In the genomic region with DNA sequence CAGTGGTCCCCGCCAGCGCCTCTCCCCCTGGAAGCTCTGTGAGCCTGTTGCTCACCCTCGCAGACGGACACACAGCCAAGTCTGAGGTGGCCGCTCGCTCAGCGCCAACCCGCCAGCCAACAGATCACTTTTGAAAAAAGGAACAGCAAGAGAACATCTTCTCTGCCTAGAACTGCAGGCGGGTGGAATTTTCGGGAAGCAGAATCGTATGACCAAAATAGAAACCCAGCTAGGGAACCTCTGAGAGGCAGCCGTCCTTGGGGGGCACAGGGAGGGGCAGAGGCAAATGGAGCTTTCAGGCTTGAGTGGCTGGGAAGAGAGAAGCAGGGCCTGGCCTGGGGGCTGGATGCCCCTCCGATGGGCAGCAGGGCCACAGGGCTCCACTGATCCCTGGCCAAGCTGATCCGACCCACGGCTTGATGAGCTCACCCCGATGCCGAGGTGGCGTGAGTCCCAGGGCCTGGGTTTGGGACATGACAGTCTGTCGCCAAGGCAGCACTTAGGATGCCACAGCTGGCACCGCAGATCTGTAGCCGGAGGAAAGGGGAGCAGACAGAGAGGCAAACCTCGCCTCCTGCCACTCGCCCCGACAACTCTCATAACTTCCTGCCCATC, we compare ENCODE assay signal across 8 cellular contexts. TPM values are rescaled to one million over a fixed set of nuclear protein-coding genes. Genes with fewer than 3 reads are reported as not detected.
DNase-seq lines count a peak whose midpoint lies in the region; ATAC-seq, FAIRE-seq and TF ChIP-seq lines count a peak whose summit lies in the region.
"Had no signal": no experiment of that assay in that cellular context is flagged by ENCODE, and none has a peak within 500 bp of the region (broad histone marks: within the 10 kb centered on the region; RNA-seq: fewer than 3 reads in every experiment).

No MANE protein-coding gene starts in this region.

- H3K4me3 ChIP-seq in OCI-LY3 (ENCODE audit: low read length) (peak overlapping the region; percentile 41; the same call in 1 of the 2 replicates), right lobe of liver (no peak overlapping the region), testis (no peak overlapping the region)

- TF ChIP-seq POLR2A in right lobe of liver (IDR thresholded peaks at IDR 0.05) (no peak), testis (IDR thresholded peaks at IDR 0.05) (no peak), H54 (IDR thresholded peaks at IDR 0.05; ENCODE audit: low read depth, low read length) (no peak)

- H3K27me3 ChIP-seq in OCI-LY3 (ENCODE audit: low read depth, low read length) (no peaks in the 10 kb centered on the region), right lobe of liver (no peaks in the 10 kb centered on the region), testis (no peaks in the 10 kb centered on the region)

- H3K4me2 ChIP-seq in OCI-LY3 (ENCODE audit: low read length) = peak overlapping the region; percentile 80

- H3K4me1 ChIP-seq in OCI-LY3 (ENCODE audit: low read length) (peaks cover 93% of the 10 kb centered on the region), right lobe of liver (no peaks in the 10 kb centered on the region), testis (peaks cover 14% of the 10 kb centered on the region)

- no peak for FAIRE-seq in H54 (lab: Jason Lieb, UNC)

- H3K79me2 ChIP-seq in OCI-LY3 (ENCODE audit: low read length) = peaks cover 100% of the 10 kb centered on the region

- H3K9ac ChIP-seq in OCI-LY3 (ENCODE audit: low read length) = peak overlapping the region; percentile 59; the same call in 1 of the 2 replicates

- peak; percentile 16 to 67 (median 55) for ATAC-seq in right lobe of liver
- no peak for ATAC-seq in GM21515 (IDR thresholded peaks at IDR 0.05; ENCODE audit: unreplicated experiment)

- peaks cover 64% of the 10 kb centered on the region for H4K20me1 ChIP-seq in OCI-LY3 (ENCODE audit: insufficient read depth, low read length)

- no peak for TF ChIP-seq CTCF in OCI-LY3 (IDR thresholded peaks at IDR 0.05; ENCODE audit: low read depth, low read length)
- TF ChIP-seq CTCF in right lobe of liver (IDR thresholded peaks at IDR 0.05) = no peak
- no peak for TF ChIP-seq CTCF in testis (IDR thresholded peaks at IDR 0.05)

- H2AFZ ChIP-seq in OCI-LY3 (ENCODE audit: low read depth, low read length) = no peak overlapping the region

- 65% methylated on average over 9 of the region's 24 CpGs for WGBS in right lobe of liver (ENCODE audit: insufficient coverage, low coverage, low lambda C conversion rate, missing lambda C conversion rate)
- 81 to 83% methylated on average over 22 to 24 of the region's 24 CpGs for WGBS in testis, 2 donors

- intact Hi-C loops in right lobe of liver (cut with DNase I) = no loop called here
- intact Hi-C loops in testis (cut with DNase I; ENCODE audit: low total_unique reads) = no loop called here

- peak; percentile 71 for DNase-seq in astrocyte of the hippocampus (ENCODE audit: low read depth, low spot score)
- peak in 1 of 3 donors; percentile 43 for DNase-seq in right lobe of liver
- peak; percentile 46 for DNase-seq in testis
- no peak for DNase-seq in HuH-7 (ENCODE audit: low spot score)
- no peak for DNase-seq in H54 (ENCODE audit: insufficient read length, low spot score)
- DNase-seq: NCI-H1694 treated with DMSO at 0.1 percent for 48 hours had no signal

- peaks cover 35% of the 10 kb centered on the region for H3K36me3 ChIP-seq in OCI-LY3 (replicated peaks; ENCODE audit: low read depth, low read length)
- H3K36me3 ChIP-seq in right lobe of liver = no peaks in the 10 kb centered on the region
- no peaks in the 10 kb centered on the region for H3K36me3 ChIP-seq in testis (ENCODE audit: low read depth, missing control alignments)

- H3K9me3 ChIP-seq in OCI-LY3 (ENCODE audit: insufficient read depth, low read length) (no peaks in the 10 kb centered on the region), right lobe of liver (no peaks in the 10 kb centered on the region), testis (no peaks in the 10 kb centered on the region)

- H3K27ac ChIP-seq in OCI-LY3 (ENCODE audit: low read length) (peak overlapping the region; percentile 87), right lobe of liver (peak overlapping the region in 1 of 3 donors; percentile 17), testis (no peak overlapping the region)

RNA-seq across cellular contexts. Expression of gene NFATC2, which starts 9.8 kb away (rescaled TPM):
- total RNA-seq in right lobe of liver (1 to 10 TPM; 3.9 to 7.1 (median 4.7) TPM), testis (1 to 10 TPM; 5.4 to 6.5 TPM)
- 7.5 TPM for polyA plus RNA-seq in testis (ENCODE audit: insufficient read depth, low read depth, low replicate concordance)

Comparison
In these comparisons a context has a peak if more than half of its experiments do, and no peak if none do; other contexts are left out.
1. DNase-seq: peak in astrocyte of the hippocampus (single experiment) and testis (single experiment); none in HuH-7 (single experiment) and H54 (single experiment).